8 cellular contexts compared by ENCODE assay signal in the genomic region with DNA sequence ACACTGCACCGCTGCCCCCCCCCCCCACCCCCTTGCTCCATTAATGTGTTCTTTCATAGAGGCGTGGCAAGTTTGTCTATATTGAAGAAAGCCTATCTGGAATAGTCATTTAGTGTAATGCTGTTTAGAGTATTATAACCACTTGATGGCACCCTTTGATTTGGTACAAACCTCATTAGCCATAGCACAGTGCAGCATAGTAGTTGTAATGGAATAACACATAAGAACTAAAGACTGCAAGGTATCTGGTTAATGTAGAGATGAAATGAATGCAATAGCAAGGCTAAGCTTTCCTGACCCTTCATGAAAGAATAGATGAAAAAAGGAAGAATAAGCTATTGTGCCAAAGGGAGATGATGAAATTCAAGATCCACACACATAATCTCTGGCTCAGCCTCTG.
DNase-seq lines count a peak whose midpoint lies in the region; ATAC-seq lines count a peak whose summit lies in the region.

No MANE protein-coding gene starts in this region.

- no peaks in the 10 kb centered on the region for H3K4me1 ChIP-seq in mesenchymal stem cell (ENCODE audit: control insufficient read depth, insufficient read depth, low read depth, low read length)

- peaks cover 8% of the 10 kb centered on the region for H3K9me3 Mint-ChIP-seq in activated CD4-positive, alpha-beta memory T cell treated with anti-CD3 and anti-CD28 coated beads, Interleukin-2, amount 10 ng/mL, durations not matched to agents 7 days and 5 days
- H3K9me3 Mint-ChIP-seq in activated naive CD4-positive, alpha-beta T cell treated with anti-CD3 and anti-CD28 coated beads, Interleukin-2, amount 10 ng/mL, durations not matched to agents 7 days and 5 days = peaks cover 9% of the 10 kb centered on the region

- no peak overlapping the region for H3K4ac ChIP-seq in mesenchymal stem cell (ENCODE audit: low read depth in 1 of 2, low read length in 2 of 2)

- no peak overlapping the region for H2AK5ac ChIP-seq in mesenchymal stem cell (ENCODE audit: low read length, severe bottlenecking)

- CTCF ChIA-PET in activated CD4-positive, alpha-beta memory T cell treated with anti-CD3 and anti-CD28 coated beads, Interleukin-2, amount 10 ng/mL, durations not matched to agents 7 days and 5 days (lab: Charles Lee) = interaction anchor here (0.6 to 0.9 kb wide), 3 partner anchors 330 to 639 kb away, joined by 3 to 5 read pairs (median 3); no protein-coding TSS in a partner anchor
- CTCF ChIA-PET in activated naive CD4-positive, alpha-beta T cell treated with anti-CD3 and anti-CD28 coated beads, Interleukin-2, amount 10 ng/mL, durations not matched to agents 7 days and 5 days (lab: Charles Lee) = interaction anchor here (0.8 to 1.8 kb wide), 5 partner anchors 10 to 700 kb away, joined by 3 to 6 read pairs (median 3); no protein-coding TSS in a partner anchor

- H3K18ac ChIP-seq in mesenchymal stem cell (ENCODE audit: low read depth in 1 of 2, low read length in 2 of 2) = no peak overlapping the region

- DNase-seq in GM03348 (ENCODE audit: low spot score) (peak; percentile 16), NCI-H510A (lab: John Stamatoyannopoulos, UW) (peak; percentile 11), cerebellar cortex (ENCODE audit: low spot score) (peak; percentile 71), mesenchymal stem cell (peak; percentile 57), HuH-7 (ENCODE audit: low spot score) (no peak)
- DNase-seq in activated CD4-positive, alpha-beta memory T cell treated with anti-CD3 and anti-CD28 coated beads, Interleukin-2, amount 10 ng/mL, durations not matched to agents 7 days and 5 days = no peak
- DNase-seq in activated naive CD4-positive, alpha-beta T cell treated with anti-CD3 and anti-CD28 coated beads, Interleukin-2, amount 10 ng/mL, durations not matched to agents 7 days and 5 days = no peak

- no peak overlapping the region for H4K91ac ChIP-seq in mesenchymal stem cell (ENCODE audit: low read length)

- no peak overlapping the region for H3K14ac ChIP-seq in mesenchymal stem cell (ENCODE audit: low read length in 2 of 2)

- H3K4me3 ChIP-seq in mesenchymal stem cell (ENCODE audit: insufficient read depth in 1 of 2, low read depth in 1 of 2, low read length in 2 of 2) = no peak overlapping the region

- no peaks in the 10 kb centered on the region for H3K4me1 Mint-ChIP-seq in activated CD4-positive, alpha-beta memory T cell treated with anti-CD3 and anti-CD28 coated beads, Interleukin-2, amount 10 ng/mL, durations not matched to agents 7 days and 5 days
- H3K4me1 Mint-ChIP-seq in activated naive CD4-positive, alpha-beta T cell treated with anti-CD3 and anti-CD28 coated beads, Interleukin-2, amount 10 ng/mL, durations not matched to agents 7 days and 5 days = no peaks in the 10 kb centered on the region

- H3K4me3 Mint-ChIP-seq in activated CD4-positive, alpha-beta memory T cell treated with anti-CD3 and anti-CD28 coated beads, Interleukin-2, amount 10 ng/mL, durations not matched to agents 7 days and 5 days = no peak overlapping the region
- H3K4me3 Mint-ChIP-seq in activated naive CD4-positive, alpha-beta T cell treated with anti-CD3 and anti-CD28 coated beads, Interleukin-2, amount 10 ng/mL, durations not matched to agents 7 days and 5 days = no peak overlapping the region

- POLR2A ChIA-PET in activated CD4-positive, alpha-beta memory T cell treated with anti-CD3 and anti-CD28 coated beads, Interleukin-2, amount 10 ng/mL, durations not matched to agents 7 days and 5 days (lab: Charles Lee) = interaction anchor here (0.6 to 1.0 kb wide), 2 partner anchors 15 to 133 kb away, joined by 3 read pairs; no protein-coding TSS in a partner anchor

- no peak overlapping the region for H3K27ac ChIP-seq in mesenchymal stem cell (ENCODE audit: low read length, poor library complexity, severe bottlenecking)

- H3K79me1 ChIP-seq in mesenchymal stem cell (replicated peaks; ENCODE audit: low read length, poor library complexity, severe bottlenecking) = peaks cover 21% of the 10 kb centered on the region

- no peak overlapping the region for H3K27ac Mint-ChIP-seq in activated CD4-positive, alpha-beta memory T cell treated with anti-CD3 and anti-CD28 coated beads, Interleukin-2, amount 10 ng/mL, durations not matched to agents 7 days and 5 days
- no peak overlapping the region for H3K27ac Mint-ChIP-seq in activated naive CD4-positive, alpha-beta T cell treated with anti-CD3 and anti-CD28 coated beads, Interleukin-2, amount 10 ng/mL, durations not matched to agents 7 days and 5 days

- WGBS in mesenchymal stem cell = no CpG with 5 or more reads among the region's 2 CpGs

- H2BK15ac ChIP-seq in mesenchymal stem cell (ENCODE audit: low read depth, poor library complexity, severe bottlenecking) = no peak overlapping the region

- H2BK120ac ChIP-seq in mesenchymal stem cell (ENCODE audit: low read depth, low read length) = no peak overlapping the region

- no peaks in the 10 kb centered on the region for H3K27me3 ChIP-seq in mesenchymal stem cell (ENCODE audit: control insufficient read depth in 1 of 2, insufficient read depth in 1 of 2, low read length in 2 of 2)

- no peak overlapping the region for H2BK5ac ChIP-seq in mesenchymal stem cell (ENCODE audit: low read depth, low read length, poor library complexity, severe bottlenecking)

- no peak overlapping the region for H3K23ac ChIP-seq in mesenchymal stem cell (ENCODE audit: low read length in 2 of 2)

- H3K4me2 ChIP-seq in mesenchymal stem cell (ENCODE audit: low read length, poor library complexity, severe bottlenecking) = no peak overlapping the region

- H3K27me3 Mint-ChIP-seq in activated CD4-positive, alpha-beta memory T cell treated with anti-CD3 and anti-CD28 coated beads, Interleukin-2, amount 10 ng/mL, durations not matched to agents 7 days and 5 days = no peaks in the 10 kb centered on the region
- no peaks in the 10 kb centered on the region for H3K27me3 Mint-ChIP-seq in activated naive CD4-positive, alpha-beta T cell treated with anti-CD3 and anti-CD28 coated beads, Interleukin-2, amount 10 ng/mL, durations not matched to agents 7 days and 5 days

- no peak overlapping the region for H4K8ac ChIP-seq in mesenchymal stem cell (ENCODE audit: low read length)

- no peaks in the 10 kb centered on the region for H3K9me3 ChIP-seq in mesenchymal stem cell (ENCODE audit: control insufficient read depth, low read length)

- H2BK12ac ChIP-seq in mesenchymal stem cell (ENCODE audit: low read length in 2 of 2) = no peak overlapping the region

- H3K9ac ChIP-seq in mesenchymal stem cell (ENCODE audit: low read length) = no peak overlapping the region

- H2AFZ ChIP-seq in mesenchymal stem cell (ENCODE audit: low read depth, low read length) = no peak overlapping the region

- H3K36me3 Mint-ChIP-seq in activated CD4-positive, alpha-beta memory T cell treated with anti-CD3 and anti-CD28 coated beads, Interleukin-2, amount 10 ng/mL, durations not matched to agents 7 days and 5 days (ENCODE audit: low read depth) = peaks cover 7% of the 10 kb centered on the region
- H3K36me3 Mint-ChIP-seq in activated naive CD4-positive, alpha-beta T cell treated with anti-CD3 and anti-CD28 coated beads, Interleukin-2, amount 10 ng/mL, durations not matched to agents 7 days and 5 days = peaks cover 7% of the 10 kb centered on the region

- ATAC-seq in HG02588 (IDR thresholded peaks at IDR 0.05; ENCODE audit: unreplicated experiment) = peak; percentile 47

- peaks cover 8 to 25% of the 10 kb centered on the region in 2 experiments for H3K36me3 ChIP-seq in mesenchymal stem cell (ENCODE audit: control insufficient read depth in 1 of 2, insufficient read depth in 2 of 2, low read depth in 1 of 2, low read length in 2 of 2)

Comparison
In these comparisons a context has a peak if more than half of its experiments do, and no peak if none do; other contexts are left out.
1. DNase-seq: peak in GM03348 (single experiment), NCI-H510A (single experiment), cerebellar cortex (single experiment) and mesenchymal stem cell (single experiment); none in activated CD4-positive, alpha-beta memory T cell treated with anti-CD3 and anti-CD28 coated beads, Interleukin-2, amount 10 ng/mL, durations not matched to agents 7 days and 5 days (single experiment), activated naive CD4-positive, alpha-beta T cell treated with anti-CD3 and anti-CD28 coated beads, Interleukin-2, amount 10 ng/mL, durations not matched to agents 7 days and 5 days (single experiment) and HuH-7 (single experiment).